Comparison of ENCODE assay signal across 9 cellular contexts in the genomic region with DNA sequence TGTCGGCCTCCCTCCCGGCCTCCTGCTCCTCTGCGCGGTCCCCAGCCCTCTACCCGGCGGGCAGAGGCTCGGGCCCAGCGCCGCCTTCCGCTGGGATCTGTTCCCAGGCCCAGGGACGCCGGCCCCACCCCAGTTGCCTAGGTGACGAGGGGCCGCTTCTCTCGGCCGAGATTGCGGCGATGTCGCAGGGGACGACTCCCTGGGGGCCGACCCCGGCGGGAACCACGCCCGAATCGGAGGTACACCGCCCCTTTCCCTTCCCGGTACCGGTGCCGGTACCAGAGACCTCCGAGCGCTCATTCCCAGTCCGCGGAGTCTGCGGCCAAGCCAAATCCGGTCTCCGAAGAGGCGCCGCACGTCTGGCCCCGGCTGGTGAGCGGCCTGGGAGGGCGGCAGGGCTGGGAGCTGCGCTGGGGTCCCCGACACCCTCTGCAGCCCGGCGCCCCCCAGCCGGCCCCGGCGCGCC. TPM values are rescaled to one million over a fixed set of nuclear protein-coding genes. Genes with fewer than 3 reads are reported as not detected.
DNase-seq lines count a peak whose midpoint lies in the region; ATAC-seq and TF ChIP-seq lines count a peak whose summit lies in the region.
"Had no signal": no experiment of that assay in that cellular context is flagged by ENCODE, and none has a peak within 500 bp of the region (broad histone marks: within the 10 kb centered on the region; RNA-seq: fewer than 3 reads in every experiment).

A gene with protein sequence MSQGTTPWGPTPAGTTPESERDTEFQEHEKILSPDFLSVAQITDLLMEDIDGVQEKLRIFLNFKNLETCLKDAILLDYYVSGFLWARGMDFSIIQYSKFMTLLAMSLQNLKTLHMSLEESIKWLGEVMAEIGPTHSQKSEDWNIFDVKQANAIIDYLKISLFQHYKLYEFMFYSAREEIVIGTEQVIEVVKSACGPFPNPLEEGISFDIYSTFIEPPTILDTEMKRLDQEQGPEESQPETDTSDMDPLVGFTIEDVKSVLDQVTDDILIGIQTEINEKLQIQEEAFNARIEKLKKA (plus strand): TSS at position 136 of the 466 bp plus-strand sequence. CDS start 44 bp downstream, at position 180.

- ATAC-seq in HG03139 (IDR thresholded peaks at IDR 0.05; ENCODE audit: unreplicated experiment), result no peak

- no peaks in the 10 kb centered on the region for H3K27me3 ChIP-seq in Peyer's patch
- no peaks in the 10 kb centered on the region for H3K27me3 ChIP-seq in mucosa of rectum (ENCODE audit: control insufficient read depth in 2 of 2, insufficient read depth in 2 of 2, low read length in 2 of 2)
- no peaks in the 10 kb centered on the region for H3K27me3 ChIP-seq in vagina

- H3K4me3 ChIP-seq in Peyer's patch (peak within 1 kb of the TSS; percentile 26 to 60 (median 44)), mucosa of rectum (ENCODE audit: low read length in 2 of 2) (peak within 1 kb of the TSS; percentile 56 to 58), vagina (peak within 1 kb of the TSS; percentile 52 to 66)

- H3K27me3 Mint-ChIP-seq in activated CD4-positive, alpha-beta memory T cell treated with anti-CD3 and anti-CD28 coated beads, Interleukin-2, amount 10 ng/mL, durations not matched to agents 7 days and 5 days, result peaks cover 33% of the 10 kb centered on the region

- intact Hi-C loops in vagina (cut with DNase I), result no loop called here

- POLR2A ChIA-PET in activated CD4-positive, alpha-beta memory T cell treated with anti-CD3 and anti-CD28 coated beads, Interleukin-2, amount 10 ng/mL, durations not matched to agents 7 days and 5 days (lab: Charles Lee), result no interaction called here

- CTCF ChIA-PET in activated CD4-positive, alpha-beta memory T cell treated with anti-CD3 and anti-CD28 coated beads, Interleukin-2, amount 10 ng/mL, durations not matched to agents 7 days and 5 days (lab: Charles Lee), result no interaction called here

- H3K4me1 ChIP-seq in ES-I3 (ENCODE audit: insufficient read depth, low read length) (no peaks in the 10 kb centered on the region), Peyer's patch (no peaks in the 10 kb centered on the region), mucosa of rectum (ENCODE audit: control insufficient read depth in 2 of 2, insufficient read depth in 2 of 2, low read length in 2 of 2) (no peaks in the 10 kb centered on the region), vagina (no peaks in the 10 kb centered on the region)

- H3K9ac ChIP-seq in ES-I3 (ENCODE audit: low read depth, low read length) (peak within 1 kb of the TSS; percentile 79; the same call in 1 of the 2 replicates), mucosa of rectum (ENCODE audit: low read depth in 1 of 2, low read length in 2 of 2) (peak within 1 kb of the TSS in 1 of 2 donors; percentile 30)

- H3K36me3 Mint-ChIP-seq in activated CD4-positive, alpha-beta memory T cell treated with anti-CD3 and anti-CD28 coated beads, Interleukin-2, amount 10 ng/mL, durations not matched to agents 7 days and 5 days (ENCODE audit: low read depth), result no peaks in the 10 kb centered on the region
- H3K36me3 Mint-ChIP-seq: memory B cell had no signal

- H3K9me3 ChIP-seq in ES-I3 (ENCODE audit: control insufficient read depth, insufficient read depth, low read length) (no peaks in the 10 kb centered on the region), Peyer's patch (no peaks in the 10 kb centered on the region), mucosa of rectum (ENCODE audit: control insufficient read depth in 2 of 2, low read length in 2 of 2) (no peaks in the 10 kb centered on the region), vagina (no peaks in the 10 kb centered on the region)

- H3K4me3 Mint-ChIP-seq in activated CD4-positive, alpha-beta memory T cell treated with anti-CD3 and anti-CD28 coated beads, Interleukin-2, amount 10 ng/mL, durations not matched to agents 7 days and 5 days, result no peak within 1 kb of the TSS
- H3K4me3 Mint-ChIP-seq: memory B cell had no signal

- H3K9me3 Mint-ChIP-seq in activated CD4-positive, alpha-beta memory T cell treated with anti-CD3 and anti-CD28 coated beads, Interleukin-2, amount 10 ng/mL, durations not matched to agents 7 days and 5 days, result no peaks in the 10 kb centered on the region
- H3K9me3 Mint-ChIP-seq: memory B cell had no signal

- H3K36me3 ChIP-seq in ES-I3 (ENCODE audit: insufficient read depth, low read length), result no peaks in the 10 kb centered on the region
- H3K36me3 ChIP-seq in Peyer's patch, result no peaks in the 10 kb centered on the region
- H3K36me3 ChIP-seq in mucosa of rectum (ENCODE audit: control insufficient read depth in 2 of 2, insufficient read depth in 2 of 2, low read length in 2 of 2), result no peaks in the 10 kb centered on the region
- H3K36me3 ChIP-seq in vagina, result no peaks in the 10 kb centered on the region

- H3K4me1 Mint-ChIP-seq in activated CD4-positive, alpha-beta memory T cell treated with anti-CD3 and anti-CD28 coated beads, Interleukin-2, amount 10 ng/mL, durations not matched to agents 7 days and 5 days, result no peaks in the 10 kb centered on the region
- H3K4me1 Mint-ChIP-seq: memory B cell had no signal

- TF ChIP-seq CTCF in Peyer's patch (IDR thresholded peaks at IDR 0.05), result no peak
- TF ChIP-seq CTCF in vagina (IDR thresholded peaks at IDR 0.05), result no peak

- H3K27ac ChIP-seq in Peyer's patch (peak within 1 kb of the TSS in 3 of 4 donors; percentile 21 to 69 (median 34)), mucosa of rectum (ENCODE audit: low read depth in 2 of 2, low read length in 2 of 2) (no peak within 1 kb of the TSS), vagina (peak within 1 kb of the TSS; percentile 4)

- H3K27ac Mint-ChIP-seq in activated CD4-positive, alpha-beta memory T cell treated with anti-CD3 and anti-CD28 coated beads, Interleukin-2, amount 10 ng/mL, durations not matched to agents 7 days and 5 days, result no peak within 1 kb of the TSS
- H3K27ac Mint-ChIP-seq: memory B cell had no signal

- TF ChIP-seq POLR2A in Peyer's patch (IDR thresholded peaks at IDR 0.05), result no peak
- TF ChIP-seq POLR2A in vagina (IDR thresholded peaks at IDR 0.05), result no peak

- DNase-seq in Peyer's patch, result peak in 2 of 3 donors; percentile 61 to 62
- peak; percentile 41 for DNase-seq in fibroblast of peridontal ligament (ENCODE audit: extremely low read depth)
- DNase-seq in vagina (ENCODE audit: extremely low spot score in 2 of 2), result no peak
- DNase-seq in OCI-M1 (lab: John Stamatoyannopoulos, UW), result no peak
- no peak for DNase-seq in activated CD4-positive, alpha-beta memory T cell treated with anti-CD3 and anti-CD28 coated beads, Interleukin-2, amount 10 ng/mL, durations not matched to agents 7 days and 5 days

RNA-seq across cellular contexts. Expression of the gene that starts here (rescaled TPM):
- total RNA-seq in Peyer's patch (not detected), vagina (not detected)
- total RNA-seq in activated CD4-positive, alpha-beta memory T cell treated with anti-CD3 and anti-CD28 coated beads, Interleukin-2, amount 10 ng/mL, durations not matched to agents 7 days and 5 days, result not detected

Comparison
In these comparisons a context has a peak if more than half of its experiments do, and no peak if none do; other contexts are left out.
1. Peak in DNase-seq, H3K4me3 ChIP-seq and H3K27ac ChIP-seq in Peyer's patch; RNA of the gene not detected or under 1 TPM.